1 cellular context compared by ENCODE assay signal in genomic region chr5:78648359-78649219, GRCh38.
TF ChIP-seq lines count a peak whose summit lies in the region.

TSS of gene LHFPL2 (minus strand) at chr5:78648772. CDS start at chr5:78510213, 138,559 bp downstream.

TF ChIP-seq in GM23338, 12 proteins besides CTCF, POLR2A, EP300 and RAD21 (continued from another document):
- TF ChIP-seq CREB1 (CRISPR knock-in tag; IDR thresholded peaks at IDR 0.05; ENCODE audit: low read depth) (no peak), JUNB (IDR thresholded peaks at IDR 0.05; ENCODE audit: unreplicated experiment) (no peak), REST (IDR thresholded peaks at IDR 0.05; ENCODE audit: unreplicated experiment) (no peak), STAT1 (IDR thresholded peaks at IDR 0.05; ENCODE audit: unreplicated experiment) (no peak), ETS1 (IDR thresholded peaks at IDR 0.05) (no peak), EZH2 (IDR thresholded peaks at IDR 0.05; ENCODE audit: low read depth, unreplicated experiment) (no peak)
